Comparison of ENCODE assay signal across 14 cellular contexts in the genomic region with DNA sequence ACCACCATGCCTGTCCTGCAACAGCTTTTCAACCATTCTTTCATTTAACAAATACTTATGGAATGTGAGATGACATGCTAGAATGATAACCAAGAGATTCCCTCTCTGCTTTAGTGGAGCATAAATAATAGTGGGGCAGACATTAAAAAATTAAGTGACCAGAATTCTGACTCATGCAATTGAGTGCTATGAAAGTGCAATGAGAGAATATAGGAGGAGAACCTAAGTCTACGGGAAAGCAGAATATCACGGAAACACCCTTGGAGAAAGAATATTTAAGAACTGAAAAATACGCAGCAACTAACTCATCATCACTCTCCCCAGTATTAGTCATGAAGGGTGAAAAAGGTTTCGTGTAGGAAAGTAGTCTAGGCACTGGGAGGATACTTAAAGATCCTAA. TPM values are rescaled to one million over a fixed set of nuclear protein-coding genes. Genes with fewer than 3 reads are reported as not detected.
DNase-seq lines count a peak whose midpoint lies in the region; ATAC-seq and TF ChIP-seq lines count a peak whose summit lies in the region.
"Had no signal": no experiment of that assay in that cellular context is flagged by ENCODE, and none has a peak within 500 bp of the region (broad histone marks: within the 10 kb centered on the region; RNA-seq: fewer than 3 reads in every experiment).

No MANE protein-coding gene starts in this region.

- ATAC-seq in GM18502 (IDR thresholded peaks at IDR 0.05; ENCODE audit: poor library complexity, unreplicated experiment), result no peak
- ATAC-seq: mucosa of descending colon had no signal

- no peak overlapping the region for H3K4me3 ChIP-seq in lower leg skin (ENCODE audit: low read depth, poor library complexity, severe bottlenecking)
- H3K4me3 ChIP-seq in right atrium auricular region, result no peak overlapping the region
- H3K4me3 ChIP-seq: BLaER1 treated with 17β-estradiol and CSF1 and Interleukin-3, amounts not matched to agents 10 nM and 100 nM; mucosa of descending colon; skin epidermis had no signal

- peak overlapping the region; percentile 44 for H3K27ac Mint-ChIP-seq in endothelial cell (ENCODE audit: unreplicated experiment)
- H3K27ac Mint-ChIP-seq in neural crest cell (ENCODE audit: unreplicated experiment), result peak overlapping the region; percentile 1

- H3K4me1 ChIP-seq in right atrium auricular region, result peaks cover 0 to 79% of the 10 kb centered on the region in 2 donors

- no peak for TF ChIP-seq POLR2A in lower leg skin (IDR thresholded peaks at IDR 0.05)

- no peak overlapping the region for H3K27ac ChIP-seq in right atrium auricular region
- H3K27ac ChIP-seq: BLaER1 treated with 17β-estradiol and CSF1 and Interleukin-3, amounts not matched to agents 10 nM and 100 nM had no signal

- DNase-seq in Caki2 (ENCODE audit: low read depth) (peak; percentile 67), M059J (ENCODE audit: low read depth) (peak; percentile 13), endothelial cell (ENCODE audit: low spot score) (no peak), neural crest cell (ENCODE audit: low read depth, low spot score) (no peak), lower leg skin (ENCODE audit: low spot score in 2 of 2) (no peak), right atrium auricular region (ENCODE audit: low spot score) (no peak), DMS53 (lab: John Stamatoyannopoulos, UW) (no peak)
- DNase-seq: activated CD4-positive, alpha-beta T cell treated with anti-CD3 and anti-CD28 coated beads, Interleukin-2, amount 50 U/mL, for 48 hours; amygdala; mucosa of descending colon; NCI-H1694 treated with DMSO at 0.1 percent for 48 hours had no signal

- no peaks in the 10 kb centered on the region for H3K9me3 ChIP-seq in right atrium auricular region
- H3K9me3 ChIP-seq: BLaER1 treated with 17β-estradiol and CSF1 and Interleukin-3, amounts not matched to agents 10 nM and 100 nM; mucosa of descending colon had no signal

- H3K4me3 Mint-ChIP-seq in endothelial cell (ENCODE audit: unreplicated experiment), result no peak overlapping the region
- no peak overlapping the region for H3K4me3 Mint-ChIP-seq in neural crest cell

- no peaks in the 10 kb centered on the region for H3K27me3 ChIP-seq in right atrium auricular region
- H3K27me3 ChIP-seq: BLaER1 treated with 17β-estradiol and CSF1 and Interleukin-3, amounts not matched to agents 10 nM and 100 nM had no signal

- H3K27me3 Mint-ChIP-seq in endothelial cell (ENCODE audit: unreplicated experiment) (no peaks in the 10 kb centered on the region), neural crest cell (ENCODE audit: low read depth) (no peaks in the 10 kb centered on the region)

- H3K4me1 Mint-ChIP-seq in endothelial cell (ENCODE audit: unreplicated experiment) (peaks cover 51% of the 10 kb centered on the region), neural crest cell (peaks cover 54% of the 10 kb centered on the region)

- H3K36me3 Mint-ChIP-seq in endothelial cell (ENCODE audit: low read depth, unreplicated experiment), result peaks cover 34% of the 10 kb centered on the region
- peaks cover 12% of the 10 kb centered on the region for H3K36me3 Mint-ChIP-seq in neural crest cell (ENCODE audit: low read depth)

- 60 to 64% methylated on average over 4 of the region's 4 CpGs for WGBS in lower leg skin, 2 donors

- peaks cover 32% of the 10 kb centered on the region for H3K36me3 ChIP-seq in right atrium auricular region

- TF ChIP-seq CTCF in endothelial cell (IDR thresholded peaks at IDR 0.05; ENCODE audit: unreplicated experiment) (no peak), neural crest cell (conservative IDR thresholded peaks at IDR 0.05) (no peak), lower leg skin (IDR thresholded peaks at IDR 0.05) (no peak), right atrium auricular region (IDR thresholded peaks at IDR 0.05) (no peak)

- H3K9me3 Mint-ChIP-seq in endothelial cell (ENCODE audit: unreplicated experiment) (no peaks in the 10 kb centered on the region), neural crest cell (no peaks in the 10 kb centered on the region)

- intact Hi-C loops in lower leg skin (cut with DNase I; ENCODE audit: low total_unique reads), result no loop called here

- in situ Hi-C loops in Caki2 (cut with HindIII; ENCODE audit: low pct_unique_long_range_greater_than_20kb, low sequenced_read_pairs), result no loop called here

RNA-seq across cellular contexts. Expression of gene KIF5B, which starts 7.1 kb away (rescaled TPM):
- total RNA-seq in Caki2 (2014; rRNA removed; shearing (Covaris generic); ENCODE audit: low replicate concordance), result 28.8 and 33.6 TPM in 2 replicates
- 42.4 and 52.4 TPM in 2 replicates for total RNA-seq in M059J (2014; rRNA removed; shearing (Covaris generic))
- 102 TPM for total RNA-seq in endothelial cell (ENCODE audit: unreplicated experiment)
- 94.9 and 95.4 TPM in 2 replicates for total RNA-seq in neural crest cell
- 100 to 1,000 TPM in 2 of 4 donors, 10 to 100 TPM in 2; 80.2 to 116 (median 100) TPM for total RNA-seq in lower leg skin
- 100 to 1,000 TPM; 142 to 155 TPM for total RNA-seq in right atrium auricular region

Comparison
In these comparisons a context has a peak if more than half of its experiments do, and no peak if none do; other contexts are left out.
1. DNase-seq: peak in Caki2 (single experiment) and M059J (single experiment); none in endothelial cell (single experiment), neural crest cell (single experiment), lower leg skin (0 of 2), right atrium auricular region (single experiment) and DMS53 (single experiment).